ENCODE assay signal across 1 cellular context in the genomic region with DNA sequence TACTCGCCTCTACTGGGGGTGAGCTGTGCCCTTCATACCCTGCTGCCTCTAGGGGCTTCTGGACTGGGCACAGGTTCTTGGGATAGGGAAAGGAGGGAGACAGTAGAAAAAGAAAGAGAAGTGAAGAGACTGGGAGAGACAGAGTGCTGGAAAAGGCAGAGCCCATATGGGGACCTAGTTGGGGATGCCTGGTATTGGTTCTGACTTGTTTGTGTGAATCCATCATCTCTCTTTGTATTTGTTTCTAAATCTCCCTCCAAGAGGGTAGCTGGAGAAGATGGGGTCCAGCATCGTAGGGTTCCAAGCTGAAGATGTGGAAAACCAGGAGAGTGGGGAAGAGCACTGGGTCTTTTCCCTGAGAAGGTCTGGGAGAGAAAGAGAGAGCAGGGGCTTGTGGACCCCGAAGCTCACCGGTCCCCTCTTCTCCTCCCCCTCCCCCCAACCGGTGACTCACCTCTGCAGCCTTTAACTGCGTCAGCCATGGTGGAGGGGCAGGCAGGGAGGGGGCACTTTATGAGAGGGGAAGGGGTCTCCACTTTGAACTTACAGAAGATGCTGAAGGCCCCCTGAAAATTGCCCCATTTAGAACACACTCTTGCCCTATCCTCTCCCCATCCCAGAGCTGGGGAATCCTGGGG.
TF ChIP-seq lines count a peak whose summit lies in the region.

No MANE protein-coding gene starts in this region.

TF ChIP-seq in K562, 482 proteins besides CTCF, POLR2A, EP300 and RAD21:
- peak; percentile 49; the same call in 1 of the 2 replicates for TF ChIP-seq JUND (IDR thresholded peaks at IDR 0.05; ENCODE audit: borderline replicate concordance, low read depth, low read length)
- no peak for TF ChIP-seq JUND (tag; IDR thresholded peaks at IDR 0.05; ENCODE audit: borderline replicate concordance, low read depth, low read length)
- no peak for TF ChIP-seq ETS2 (tag; IDR thresholded peaks at IDR 0.05; ENCODE audit: borderline replicate concordance, poor library complexity, severe bottlenecking)
- TF ChIP-seq XRCC3 (IDR thresholded peaks at IDR 0.05) = no peak
- TF ChIP-seq CREM (IDR thresholded peaks at IDR 0.05; ENCODE audit: low read depth) = peak; percentile 36; the same call in 1 of the 2 replicates
- no peak for TF ChIP-seq CREB1 (IDR thresholded peaks at IDR 0.05)
- no peak for TF ChIP-seq CREB1 (CRISPR knock-in tag; IDR thresholded peaks at IDR 0.05)
- TF ChIP-seq SREBF1 (IDR thresholded peaks at IDR 0.05; ENCODE audit: borderline replicate concordance, low read depth, low read length) = no peak
- no peak for TF ChIP-seq FOXJ2 (tag; IDR thresholded peaks at IDR 0.05)
- TF ChIP-seq SMAD1 (IDR thresholded peaks at IDR 0.05; ENCODE audit: low read depth, low read length, partially characterized antibody) = no peak
- TF ChIP-seq YY1 (IDR thresholded peaks at IDR 0.05; ENCODE audit: borderline replicate concordance in 1 of 3, control insufficient read depth in 1 of 3, extremely low read depth in 1 of 3, insufficient read depth in 3 of 3, insufficient read length in 1 of 3, insufficient replicate concordance in 2 of 3, low read depth in 1 of 3, low read length in 2 of 3) = peak in 1 of 3 experiments; percentile 21
- TF ChIP-seq SMARCE1 (IDR thresholded peaks at IDR 0.05) = no peak
- no peak for TF ChIP-seq HNRNPL (IDR thresholded peaks at IDR 0.05; ENCODE audit: low read depth, low read length)
- TF ChIP-seq ZNF76 (CRISPR knock-in tag; IDR thresholded peaks at IDR 0.05; ENCODE audit: borderline replicate concordance) = no peak
- peak in 1 of 2 experiments; percentile 78; a peak in 2 of 4 replicates for TF ChIP-seq KDM1A (IDR thresholded peaks at IDR 0.05)
- no peak for TF ChIP-seq FOXM1 (IDR thresholded peaks at IDR 0.05; ENCODE audit: low read depth)
- no peak for TF ChIP-seq FOXM1 (CRISPR knock-in tag; IDR thresholded peaks at IDR 0.05; ENCODE audit: low read depth)
- TF ChIP-seq, protein P1, sequence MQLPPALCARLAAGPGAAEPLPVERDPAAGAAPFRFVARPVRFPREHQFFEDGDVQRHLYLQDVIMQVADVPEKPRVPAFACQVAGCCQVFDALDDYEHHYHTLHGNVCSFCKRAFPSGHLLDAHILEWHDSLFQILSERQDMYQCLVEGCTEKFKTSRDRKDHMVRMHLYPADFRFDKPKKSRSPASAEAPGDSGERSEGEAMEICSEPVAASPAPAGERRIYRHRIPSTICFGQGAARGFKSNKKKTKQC (CRISPR knock-in tag; IDR thresholded peaks at IDR 0.05) = no peak
- TF ChIP-seq ILK (tag; IDR thresholded peaks at IDR 0.05; ENCODE audit: borderline replicate concordance, low read depth) = no peak
- TF ChIP-seq CC2D1A (IDR thresholded peaks at IDR 0.05) = no peak
- TF ChIP-seq XRCC4 (IDR thresholded peaks at IDR 0.05; ENCODE audit: extremely low read depth, insufficient read depth, insufficient read length) = no peak
- no peak for TF ChIP-seq FOXK2 (conservative IDR thresholded peaks at IDR 0.05 in 1 of 2, IDR thresholded peaks at IDR 0.05 in 1 of 2; ENCODE audit: low read depth in 2 of 2)
- TF ChIP-seq, protein P2, sequence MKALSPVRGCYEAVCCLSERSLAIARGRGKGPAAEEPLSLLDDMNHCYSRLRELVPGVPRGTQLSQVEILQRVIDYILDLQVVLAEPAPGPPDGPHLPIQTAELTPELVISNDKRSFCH (CRISPR knock-in tag; IDR thresholded peaks at IDR 0.05) = no peak
- TF ChIP-seq, protein P2 (tag; IDR thresholded peaks at IDR 0.05) = no peak
- no peak for TF ChIP-seq TOE1 (IDR thresholded peaks at IDR 0.05; ENCODE audit: borderline replicate concordance)
- no peak for TF ChIP-seq TOE1 (CRISPR knock-in tag; IDR thresholded peaks at IDR 0.05; ENCODE audit: borderline replicate concordance, low read depth)
- no peak for TF ChIP-seq ZNF3 (CRISPR knock-in tag; IDR thresholded peaks at IDR 0.05)
- no peak for TF ChIP-seq ZNF217 (CRISPR knock-in tag; IDR thresholded peaks at IDR 0.05)
TF ChIP-seq in K562: peak in this region for 4.
